In the genomic region with DNA sequence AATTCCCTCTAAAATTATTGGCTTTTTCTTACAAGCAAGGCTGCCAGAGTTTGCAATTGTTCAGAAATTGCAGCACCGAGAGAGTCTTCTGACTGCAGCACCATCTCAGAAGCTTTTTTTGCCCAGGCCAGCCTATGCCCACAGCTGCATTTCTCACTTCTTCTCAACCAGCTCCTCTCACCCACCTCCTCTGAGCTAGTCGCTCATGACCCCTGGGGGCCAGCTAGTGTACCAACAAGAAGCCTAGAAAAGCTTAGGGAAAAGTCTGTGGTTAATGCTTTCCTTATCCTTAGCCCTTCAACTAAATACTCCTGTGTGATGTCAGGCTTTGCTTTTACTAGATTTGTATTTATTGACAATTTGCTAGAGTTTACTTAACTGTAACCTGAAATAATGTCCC, we compare ENCODE assay signal across 8 cellular contexts.
DNase-seq lines count a peak whose midpoint lies in the region; ATAC-seq lines count a peak whose summit lies in the region.

No MANE protein-coding gene starts in this region.

- peak overlapping the region; percentile 69; the same call in 1 of the 2 replicates for H3K27ac ChIP-seq in BLaER1

- H3K9ac ChIP-seq in BLaER1: peak overlapping the region; percentile 42; the same call in 1 of the 2 replicates

- intact Hi-C loops in left cardiac atrium (cut with DNase I): loop anchor here in 1 of 2 donors (10.0 kb wide), 1 partner anchor 798 kb away; no protein-coding TSS in a partner anchor

- no peaks in the 10 kb centered on the region for H3K9me3 ChIP-seq in BLaER1

- H3K9me3 Mint-ChIP-seq in stimulated activated naive B cell treated with anti-CD40 and anti-IgM and Interleukin-4, amounts not matched to agents 10 μg/mL and 1 μg/mL and 100 μg/mL, for 72 hours: no peaks in the 10 kb centered on the region
- peaks cover 3% of the 10 kb centered on the region for H3K9me3 Mint-ChIP-seq in stimulated activated effector memory CD8-positive, alpha-beta T cell treated with anti-CD3 and anti-CD28 coated beads, Interleukin-12 subunit alpha, Interleukin-12 subunit beta, amount 100 ng/mL, for 72 hours

- H3K36me3 ChIP-seq in BLaER1: no peaks in the 10 kb centered on the region

- no peaks in the 10 kb centered on the region for H3K27me3 ChIP-seq in BLaER1

- H3K4me3 ChIP-seq in BLaER1: peak overlapping the region; percentile 13; the same call in 1 of the 2 replicates

- H3K4me1 ChIP-seq in BLaER1: peaks cover 85% of the 10 kb centered on the region

- peak overlapping the region; percentile 79 for H3K4me2 ChIP-seq in BLaER1

- peaks cover 15 to 22% of the 10 kb centered on the region in 2 donors for H3K27me3 Mint-ChIP-seq in stimulated activated naive B cell treated with anti-CD40 and anti-IgM and Interleukin-4, amounts not matched to agents 10 μg/mL and 1 μg/mL and 100 μg/mL, for 72 hours

- H4K20me1 ChIP-seq in BLaER1: no peaks in the 10 kb centered on the region

- H3K36me3 Mint-ChIP-seq in stimulated activated naive B cell treated with anti-CD40 and anti-IgM and Interleukin-4, amounts not matched to agents 10 μg/mL and 1 μg/mL and 100 μg/mL, for 72 hours: no peaks in the 10 kb centered on the region
- no peaks in the 10 kb centered on the region for H3K36me3 Mint-ChIP-seq in stimulated activated effector memory CD8-positive, alpha-beta T cell treated with anti-CD3 and anti-CD28 coated beads, Interleukin-12 subunit alpha, Interleukin-12 subunit beta, amount 100 ng/mL, for 72 hours

- no peak overlapping the region for H3K4me3 Mint-ChIP-seq in stimulated activated naive B cell treated with anti-CD40 and anti-IgM and Interleukin-4, amounts not matched to agents 10 μg/mL and 1 μg/mL and 100 μg/mL, for 72 hours
- no peak overlapping the region for H3K4me3 Mint-ChIP-seq in stimulated activated effector memory CD8-positive, alpha-beta T cell treated with anti-CD3 and anti-CD28 coated beads, Interleukin-12 subunit alpha, Interleukin-12 subunit beta, amount 100 ng/mL, for 72 hours

- ATAC-seq in GM18868 (IDR thresholded peaks at IDR 0.05; ENCODE audit: unreplicated experiment) (peak; percentile 70), left cardiac atrium (peak; percentile 86 to 88), HG03095 (IDR thresholded peaks at IDR 0.05; ENCODE audit: unreplicated experiment) (no peak)
- ATAC-seq in stimulated activated naive B cell treated with anti-CD40 and anti-IgM and Interleukin-4, amounts not matched to agents 10 μg/mL and 1 μg/mL and 100 μg/mL, for 72 hours (replicated peaks): peak; percentile 88 to 91
- ATAC-seq in stimulated activated effector memory CD8-positive, alpha-beta T cell treated with anti-CD3 and anti-CD28 coated beads, Interleukin-12 subunit alpha, Interleukin-12 subunit beta, amount 100 ng/mL, for 72 hours: no peak

- no peak overlapping the region for H3K27ac Mint-ChIP-seq in stimulated activated naive B cell treated with anti-CD40 and anti-IgM and Interleukin-4, amounts not matched to agents 10 μg/mL and 1 μg/mL and 100 μg/mL, for 72 hours
- H3K27ac Mint-ChIP-seq in stimulated activated effector memory CD8-positive, alpha-beta T cell treated with anti-CD3 and anti-CD28 coated beads, Interleukin-12 subunit alpha, Interleukin-12 subunit beta, amount 100 ng/mL, for 72 hours: no peak overlapping the region

- H3K4me1 Mint-ChIP-seq in stimulated activated naive B cell treated with anti-CD40 and anti-IgM and Interleukin-4, amounts not matched to agents 10 μg/mL and 1 μg/mL and 100 μg/mL, for 72 hours: no peaks in the 10 kb centered on the region
- H3K4me1 Mint-ChIP-seq in stimulated activated effector memory CD8-positive, alpha-beta T cell treated with anti-CD3 and anti-CD28 coated beads, Interleukin-12 subunit alpha, Interleukin-12 subunit beta, amount 100 ng/mL, for 72 hours: no peaks in the 10 kb centered on the region

- DNase-seq in Kasumi-1 (lab: John Stamatoyannopoulos, UW): peak; percentile 83 to 91
- peak; percentile 46 for DNase-seq in T1000 (lab: John Stamatoyannopoulos, UW)
- DNase-seq in left cardiac atrium: peak; percentile 49
- DNase-seq in stimulated activated naive B cell treated with anti-CD40 and anti-IgM and Interleukin-4, amounts not matched to agents 10 μg/mL and 1 μg/mL and 100 μg/mL, for 72 hours: peak; percentile 15
- no peak for DNase-seq in stimulated activated effector memory CD8-positive, alpha-beta T cell treated with anti-CD3 and anti-CD28 coated beads, Interleukin-12 subunit alpha, Interleukin-12 subunit beta, amount 100 ng/mL, for 72 hours (ENCODE audit: low spot score in 2 of 2)

Comparison
In these comparisons a context has a peak if more than half of its experiments do, and no peak if none do; other contexts are left out.
1. ATAC-seq: peak in GM18868 (single experiment), left cardiac atrium (2 of 2) and stimulated activated naive B cell treated with anti-CD40 and anti-IgM and Interleukin-4, amounts not matched to agents 10 μg/mL and 1 μg/mL and 100 μg/mL, for 72 hours (2 of 2); none in stimulated activated effector memory CD8-positive, alpha-beta T cell treated with anti-CD3 and anti-CD28 coated beads, Interleukin-12 subunit alpha, Interleukin-12 subunit beta, amount 100 ng/mL, for 72 hours (single experiment) and HG03095 (single experiment).
2. DNase-seq: peak in Kasumi-1 (2 of 2), T1000 (single experiment), left cardiac atrium (single experiment) and stimulated activated naive B cell treated with anti-CD40 and anti-IgM and Interleukin-4, amounts not matched to agents 10 μg/mL and 1 μg/mL and 100 μg/mL, for 72 hours (single experiment); none in stimulated activated effector memory CD8-positive, alpha-beta T cell treated with anti-CD3 and anti-CD28 coated beads, Interleukin-12 subunit alpha, Interleukin-12 subunit beta, amount 100 ng/mL, for 72 hours (0 of 2).